ENCODE assay signal across 27 cellular contexts in the genomic region with DNA sequence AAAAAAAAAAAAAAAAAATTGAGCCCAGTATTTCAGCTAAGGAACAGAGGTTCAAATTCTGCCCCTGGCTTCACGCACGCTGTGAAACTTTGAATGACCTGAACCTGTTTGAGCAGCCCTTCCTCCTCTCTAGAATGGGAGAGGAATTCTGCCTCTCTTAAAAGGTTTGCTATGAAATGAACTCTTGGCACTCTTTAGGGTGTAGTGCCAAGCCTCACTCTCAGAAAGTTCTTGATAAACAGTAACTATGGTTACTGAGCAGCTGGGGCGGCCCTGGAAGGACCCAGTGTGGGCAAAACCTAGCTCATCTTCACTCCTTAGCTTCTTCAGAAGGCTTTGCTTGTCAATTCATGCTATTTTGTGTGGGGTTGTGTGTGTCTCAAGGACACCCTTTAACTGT.
"Had no signal": no experiment of that assay in that cellular context is flagged by ENCODE, and none has a peak within 500 bp of the region (broad histone marks: within the 10 kb centered on the region; RNA-seq: fewer than 3 reads in every experiment).

No MANE protein-coding gene starts in this region.

- H3K36me3 ChIP-seq: esophagus muscularis mucosa, heart right ventricle, neural progenitor cell, right lobe of liver, suprapubic skin, transverse colon, vagina had no signal

- H3K27ac ChIP-seq: coronary artery, esophagus muscularis mucosa, foreskin keratinocyte, heart right ventricle, neural progenitor cell, parathyroid adenoma, right lobe of liver, suprapubic skin, transverse colon, vagina had no signal

- H3K4me1 ChIP-seq: foreskin keratinocyte, heart right ventricle, parathyroid adenoma, right lobe of liver, suprapubic skin, transverse colon, vagina had no signal

- H3K9ac ChIP-seq: neural progenitor cell, parathyroid adenoma had no signal

- FAIRE-seq: endothelial cell of umbilical vein, keratinocyte had no signal

- H3K9me3 ChIP-seq: esophagus muscularis mucosa, heart right ventricle, mucosa of descending colon, right lobe of liver, suprapubic skin, transverse colon, vagina had no signal

- DNase-seq: dermis blood vessel endothelial cell; effector memory CD4-positive, alpha-beta T cell; foreskin keratinocyte; glutamatergic neuron; heart right ventricle; hippocampal formation; immature natural killer cell; mesenchymal stem cell; mucosa of descending colon; naive thymus-derived CD4-positive, alpha-beta T cell; right lobe of liver; stimulated activated CD4-positive, alpha-beta T cell treated with anti-CD3 and anti-CD28 coated beads, Interleukin-12 subunit alpha, Interleukin-12 subunit beta, amount 100 ng/mL, for 4 hours; stimulated activated CD4-positive, alpha-beta T cell treated with anti-CD3 and anti-CD28 coated beads, Interleukin-1b, Interleukin-23, amount 100 ng/mL, for 48 hours; stimulated activated CD4-positive, alpha-beta T cell treated with anti-CD3 and anti-CD28 coated beads, Interleukin-4, amount 100 ng/mL, for 1 hour; stimulated activated CD8-positive, alpha-beta memory T cell treated with anti-CD3 and anti-CD28 coated beads, Interleukin-4, amount 100 ng/mL, for 48 hours; stimulated activated naive CD4-positive, alpha-beta T cell; stimulated activated naive CD8-positive, alpha-beta T cell treated with anti-CD3 and anti-CD28 coated beads, Interleukin-15, amount 100 ng/mL, for 72 hours; transverse colon had no signal

- H3K27me3 ChIP-seq: esophagus muscularis mucosa, foreskin keratinocyte, neural progenitor cell, right lobe of liver, suprapubic skin, transverse colon, vagina had no signal

- H3K4me2 ChIP-seq: neural progenitor cell, smooth muscle cell had no signal

- H3K4me3 ChIP-seq: coronary artery, esophagus muscularis mucosa, heart right ventricle, mucosa of descending colon, neural progenitor cell, right lobe of liver, smooth muscle cell, suprapubic skin, transverse colon, vagina had no signal

- H3K79me2 ChIP-seq: parathyroid adenoma had no signal

- H2AFZ ChIP-seq: neural progenitor cell, parathyroid adenoma had no signal
